Comparison of ENCODE assay signal across 24 cellular contexts in genomic region chr5:55391707-55392106, GRCh38.
"Had no signal": no experiment of that assay in that cellular context is flagged by ENCODE, and none has a peak within 500 bp of the region (broad histone marks: within the 10 kb centered on the region; RNA-seq: fewer than 3 reads in every experiment).

No MANE protein-coding gene starts in this region.

- H3K4me3 ChIP-seq: esophagus squamous epithelium, skin epidermis, upper lobe of left lung had no signal

- H3K9me3 Mint-ChIP-seq: central memory CD8-positive, alpha-beta T cell; natural killer cell treated with Interleukin-12 subunit alpha and Interleukin-12 subunit beta and Interleukin-15 and Interleukin-18, amount 100 ng/mL, for 72 hours had no signal

- DNase-seq: activated CD4-positive, alpha-beta T cell treated with anti-CD3 and anti-CD28 coated beads for 48 hours; activated CD4-positive, alpha-beta T cell treated with anti-CD3 and anti-CD28 coated beads, Interleukin-2, amount 50 U/mL, for 48 hours; activated CD8-positive, alpha-beta memory T cell treated with anti-CD3 and anti-CD28 coated beads, Interleukin-2, amount 50 U/mL, for 4 hours; activated gamma-delta T cell; activated naive CD4-positive, alpha-beta T cell treated with anti-CD3 and anti-CD28 coated beads, Interleukin-2, amount 10 ng/mL, durations not matched to agents 7 days and 5 days; activated T-cell treated with anti-CD3 and anti-CD28 coated beads, Interleukin-2, amount 50 U/mL, for 1 hour; effector CD4-positive, alpha-beta T cell; esophagus squamous epithelium; left ventricle myocardium superior; mammary epithelial cell; stimulated activated CD4-positive, alpha-beta T cell treated with anti-CD3 and anti-CD28 coated beads, Interleukin-4, amount 100 ng/mL, for 24 hours; stimulated activated naive CD8-positive, alpha-beta T cell treated with anti-CD3 and anti-CD28 coated beads, Interleukin-15, amount 100 ng/mL, for 72 hours; substantia nigra; T-helper 1 cell; upper lobe of left lung; WERI-Rb-1 had no signal

- H3K27ac Mint-ChIP-seq: activated naive CD4-positive, alpha-beta T cell treated with anti-CD3 and anti-CD28 coated beads, Interleukin-2, amount 10 ng/mL, durations not matched to agents 7 days and 5 days; dendritic cell treated with granulocyte-macrophage colony-stimulating factor and Interleukin-4, amounts not matched to agents 40 ng/mL and 50 ng/mL, for 4 days; natural killer cell treated with Interleukin-12 subunit alpha and Interleukin-12 subunit beta and Interleukin-15 and Interleukin-18, amount 100 ng/mL, for 72 hours; stimulated activated effector memory CD8-positive, alpha-beta T cell treated with anti-CD3 and anti-CD28 coated beads, Interleukin-12 subunit alpha, Interleukin-12 subunit beta, amount 100 ng/mL, for 72 hours; stimulated activated naive CD8-positive, alpha-beta T cell treated with anti-CD3 and anti-CD28 coated beads, Interleukin-15, amount 100 ng/mL, for 72 hours had no signal

- ATAC-seq: activated CD4-positive, CD25-positive, alpha-beta regulatory T cell treated with anti-CD3 and anti-CD28 coated beads, Interleukin-2, amount 50 U/mL, for 24 hours; left ventricle myocardium superior; natural killer cell treated with Interleukin-12 subunit alpha and Interleukin-12 subunit beta and Interleukin-15 and Interleukin-18, amount 100 ng/mL, for 72 hours; sciatic nerve; stimulated activated effector memory CD8-positive, alpha-beta T cell treated with anti-CD3 and anti-CD28 coated beads, Interleukin-12 subunit alpha, Interleukin-12 subunit beta, amount 100 ng/mL, for 72 hours; stimulated activated naive CD8-positive, alpha-beta T cell treated with anti-CD3 and anti-CD28 coated beads, Interleukin-15, amount 100 ng/mL, for 72 hours had no signal

- H3K4me3 Mint-ChIP-seq: activated naive CD4-positive, alpha-beta T cell treated with anti-CD3 and anti-CD28 coated beads, Interleukin-2, amount 10 ng/mL, durations not matched to agents 7 days and 5 days; central memory CD8-positive, alpha-beta T cell; dendritic cell treated with granulocyte-macrophage colony-stimulating factor and Interleukin-4, amounts not matched to agents 40 ng/mL and 50 ng/mL, for 4 days; natural killer cell treated with Interleukin-12 subunit alpha and Interleukin-12 subunit beta and Interleukin-15 and Interleukin-18, amount 100 ng/mL, for 72 hours; stimulated activated effector memory CD8-positive, alpha-beta T cell treated with anti-CD3 and anti-CD28 coated beads, Interleukin-12 subunit alpha, Interleukin-12 subunit beta, amount 100 ng/mL, for 72 hours; stimulated activated naive CD8-positive, alpha-beta T cell treated with anti-CD3 and anti-CD28 coated beads, Interleukin-15, amount 100 ng/mL, for 72 hours had no signal

- H3K27ac ChIP-seq: epithelial cell of prostate, esophagus squamous epithelium, skin epidermis, upper lobe of left lung, WERI-Rb-1 had no signal

- H3K4me1 ChIP-seq: upper lobe of left lung had no signal

- H3K27me3 Mint-ChIP-seq: activated naive CD4-positive, alpha-beta T cell treated with anti-CD3 and anti-CD28 coated beads, Interleukin-2, amount 10 ng/mL, durations not matched to agents 7 days and 5 days; central memory CD8-positive, alpha-beta T cell; dendritic cell treated with granulocyte-macrophage colony-stimulating factor and Interleukin-4, amounts not matched to agents 40 ng/mL and 50 ng/mL, for 4 days; natural killer cell treated with Interleukin-12 subunit alpha and Interleukin-12 subunit beta and Interleukin-15 and Interleukin-18, amount 100 ng/mL, for 72 hours; stimulated activated naive CD8-positive, alpha-beta T cell treated with anti-CD3 and anti-CD28 coated beads, Interleukin-15, amount 100 ng/mL, for 72 hours had no signal

- H3K4me1 Mint-ChIP-seq: stimulated activated naive CD8-positive, alpha-beta T cell treated with anti-CD3 and anti-CD28 coated beads, Interleukin-15, amount 100 ng/mL, for 72 hours had no signal

- H3K27me3 ChIP-seq: esophagus squamous epithelium, upper lobe of left lung had no signal
